31 cellular contexts compared by ENCODE assay signal in the genomic region with DNA sequence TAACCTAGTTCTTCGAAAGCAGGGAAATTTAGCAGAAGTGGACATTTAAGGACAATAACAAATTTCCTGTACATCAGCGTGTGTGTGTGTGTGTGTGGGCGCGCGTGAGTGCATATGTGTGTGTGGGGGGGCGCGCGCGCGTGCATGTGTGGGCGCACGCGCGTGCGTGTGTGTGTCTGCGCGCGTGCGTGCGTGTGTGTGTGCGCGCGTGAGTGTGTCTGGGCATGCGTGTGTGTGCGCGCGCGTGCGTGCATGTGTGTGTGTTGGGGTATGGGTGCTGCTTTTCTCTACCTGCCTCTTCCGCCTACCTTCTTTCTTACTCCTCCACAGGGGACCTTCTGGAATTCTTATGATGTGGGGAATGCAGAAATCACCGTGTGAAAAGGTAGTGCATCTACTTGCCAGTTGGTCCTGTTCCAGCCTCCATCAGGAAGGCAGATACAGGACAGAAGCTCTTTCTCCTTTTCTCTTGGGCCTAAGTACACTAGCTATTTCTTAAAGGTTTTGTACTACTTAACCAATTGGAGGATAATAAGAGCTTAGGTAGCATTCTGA.
"Had no signal": no experiment of that assay in that cellular context is flagged by ENCODE, and none has a peak within 500 bp of the region (broad histone marks: within the 10 kb centered on the region; RNA-seq: fewer than 3 reads in every experiment).

No MANE protein-coding gene starts in this region.

- H3K27me3 Mint-ChIP-seq: activated naive CD4-positive, alpha-beta T cell treated with anti-CD3 and anti-CD28 coated beads, Interleukin-2, amount 10 ng/mL, durations not matched to agents 7 days and 5 days; activated naive CD8-positive, alpha-beta T cell treated with anti-CD3 and anti-CD28 coated beads, Interleukin-2, amount 10 ng/mL, durations not matched to agents 7 days and 5 days; activated T-cell treated with anti-CD3 and anti-CD28 coated beads, Interleukin-2, amount 50 U/mL, for 24 hours; effector memory CD8-positive, alpha-beta T cell; naive B cell had no signal

- H3K9ac ChIP-seq: parathyroid adenoma had no signal

- H3K36me3 ChIP-seq: ascending aorta, cardiac muscle cell, heart left ventricle, sigmoid colon, uterus had no signal

- H3K9me3 ChIP-seq: ascending aorta, heart left ventricle, psoas muscle, sigmoid colon, testis, uterus had no signal

- H3K36me3 Mint-ChIP-seq: activated CD4-positive, alpha-beta memory T cell treated with anti-CD3 and anti-CD28 coated beads for 36 hours; activated naive CD4-positive, alpha-beta T cell treated with anti-CD3 and anti-CD28 coated beads, Interleukin-2, amount 10 ng/mL, durations not matched to agents 7 days and 5 days; activated naive CD8-positive, alpha-beta T cell treated with anti-CD3 and anti-CD28 coated beads, Interleukin-2, amount 10 ng/mL, durations not matched to agents 7 days and 5 days; brain; mesothelial cell of epicardium; naive B cell; type B pancreatic cell had no signal

- H3K9me3 Mint-ChIP-seq: activated CD4-positive, alpha-beta memory T cell treated with anti-CD3 and anti-CD28 coated beads for 36 hours; activated naive CD4-positive, alpha-beta T cell treated with anti-CD3 and anti-CD28 coated beads, Interleukin-2, amount 10 ng/mL, durations not matched to agents 7 days and 5 days; activated naive CD8-positive, alpha-beta T cell treated with anti-CD3 and anti-CD28 coated beads, Interleukin-2, amount 10 ng/mL, durations not matched to agents 7 days and 5 days; activated T-cell treated with anti-CD3 and anti-CD28 coated beads, Interleukin-2, amount 50 U/mL, for 24 hours; brain; mesothelial cell of epicardium; nephron progenitor cell; type B pancreatic cell had no signal

- ATAC-seq: activated CD4-positive, CD25-positive, alpha-beta regulatory T cell treated with anti-CD3 and anti-CD28 coated beads, Interleukin-2, amount 50 U/mL, for 24 hours; effector memory CD8-positive, alpha-beta T cell; left cardiac atrium; left ventricle myocardium superior; psoas muscle; stimulated activated naive CD8-positive, alpha-beta T cell treated with anti-CD3 and anti-CD28 coated beads, Interleukin-15, Interleukin-2, amounts not matched to agents 100 U/mL and 50 U/mL, for 24 hours had no signal

- H3K4me3 ChIP-seq: ascending aorta, cardiac muscle cell, coronary artery, dorsolateral prefrontal cortex, heart left ventricle, psoas muscle, sigmoid colon, uterus had no signal

- DNase-seq: activated CD4-positive, alpha-beta memory T cell treated with anti-CD3 and anti-CD28 coated beads for 36 hours; activated CD4-positive, alpha-beta T cell treated with anti-CD3 and anti-CD28 coated beads for 48 hours; activated CD8-positive, alpha-beta memory T cell treated with anti-CD3 and anti-CD28 coated beads, Interleukin-2, amount 50 U/mL, for 48 hours; activated gamma-delta T cell; activated naive CD4-positive, alpha-beta T cell treated with anti-CD3 and anti-CD28 coated beads, Interleukin-2, amount 10 ng/mL, durations not matched to agents 7 days and 5 days; activated naive CD8-positive, alpha-beta T cell treated with anti-CD3 and anti-CD28 coated beads, Interleukin-2, amount 10 ng/mL, durations not matched to agents 7 days and 5 days; activated T-cell treated with anti-CD3 and anti-CD28 coated beads, Interleukin-2, amount 50 U/mL, for 24 hours; dorsolateral prefrontal cortex; effector memory CD8-positive, alpha-beta T cell; foreskin fibroblast; heart left ventricle; left cardiac atrium; left ventricle myocardium superior; naive B cell; nephron progenitor cell; nucleus accumbens; psoas muscle; sigmoid colon; small intestine; stimulated activated CD4-positive, alpha-beta T cell treated with anti-CD3 and anti-CD28 coated beads, Interleukin-1b, Interleukin-23, amount 100 ng/mL, for 48 hours; stimulated activated naive CD8-positive, alpha-beta T cell treated with anti-CD3 and anti-CD28 coated beads, Interleukin-15, Interleukin-2, amounts not matched to agents 100 U/mL and 50 U/mL, for 24 hours; testis; uterus had no signal

- H3K27ac ChIP-seq: ascending aorta, cardiac muscle cell, coronary artery, dorsolateral prefrontal cortex, heart left ventricle, parathyroid adenoma, psoas muscle, sigmoid colon, testis, uterus had no signal

- H3K27ac Mint-ChIP-seq: activated CD4-positive, alpha-beta memory T cell treated with anti-CD3 and anti-CD28 coated beads for 36 hours; activated naive CD4-positive, alpha-beta T cell treated with anti-CD3 and anti-CD28 coated beads, Interleukin-2, amount 10 ng/mL, durations not matched to agents 7 days and 5 days; activated naive CD8-positive, alpha-beta T cell treated with anti-CD3 and anti-CD28 coated beads, Interleukin-2, amount 10 ng/mL, durations not matched to agents 7 days and 5 days; activated T-cell treated with anti-CD3 and anti-CD28 coated beads, Interleukin-2, amount 50 U/mL, for 24 hours; brain; effector memory CD8-positive, alpha-beta T cell; mesothelial cell of epicardium; naive B cell; nephron progenitor cell; type B pancreatic cell had no signal

- H3K4me1 ChIP-seq: ascending aorta, heart left ventricle, parathyroid adenoma, psoas muscle, sigmoid colon, testis, uterus had no signal

- H2AFZ ChIP-seq: parathyroid adenoma had no signal

- H3K27me3 ChIP-seq: ascending aorta, cardiac muscle cell, sigmoid colon, testis, uterus had no signal

- H3K4me1 Mint-ChIP-seq: activated naive CD4-positive, alpha-beta T cell treated with anti-CD3 and anti-CD28 coated beads, Interleukin-2, amount 10 ng/mL, durations not matched to agents 7 days and 5 days; activated naive CD8-positive, alpha-beta T cell treated with anti-CD3 and anti-CD28 coated beads, Interleukin-2, amount 10 ng/mL, durations not matched to agents 7 days and 5 days; mesothelial cell of epicardium; naive B cell had no signal

- H3K79me2 ChIP-seq: parathyroid adenoma had no signal

- H3K4me3 Mint-ChIP-seq: activated CD4-positive, alpha-beta memory T cell treated with anti-CD3 and anti-CD28 coated beads for 36 hours; activated naive CD4-positive, alpha-beta T cell treated with anti-CD3 and anti-CD28 coated beads, Interleukin-2, amount 10 ng/mL, durations not matched to agents 7 days and 5 days; activated naive CD8-positive, alpha-beta T cell treated with anti-CD3 and anti-CD28 coated beads, Interleukin-2, amount 10 ng/mL, durations not matched to agents 7 days and 5 days; activated T-cell treated with anti-CD3 and anti-CD28 coated beads, Interleukin-2, amount 50 U/mL, for 24 hours; brain; effector memory CD8-positive, alpha-beta T cell; mesothelial cell of epicardium; naive B cell; nephron progenitor cell; type B pancreatic cell had no signal
